Comparison of ENCODE assay signal across 1 cellular context in the genomic region with DNA sequence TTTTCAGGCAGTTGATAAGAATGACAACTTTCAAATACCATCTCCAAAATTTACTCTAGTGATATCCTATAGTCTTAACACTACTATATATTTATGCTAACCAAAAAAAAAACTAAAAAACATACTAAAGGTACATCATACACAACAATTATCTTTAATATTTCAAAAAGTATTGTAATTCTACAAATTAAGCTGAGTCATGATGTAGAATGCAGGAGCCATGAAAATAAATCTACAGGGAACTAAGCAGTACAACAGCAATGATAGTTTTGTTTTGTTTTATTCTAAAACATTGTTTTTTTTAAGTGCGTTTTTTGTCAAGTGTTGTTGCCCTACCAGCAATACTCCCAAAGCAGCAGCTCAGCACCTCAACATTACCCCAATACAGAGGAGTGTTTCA.
A peak's percentile ranks its signal among the peaks of the same experiment; 100 is the strongest.
TF ChIP-seq lines count a peak whose summit lies in the region.

No MANE protein-coding gene starts in this region.

TF ChIP-seq in H1, 55 proteins besides CTCF, POLR2A, EP300 and RAD21 (continued from another document):
- TF ChIP-seq CHD7 (IDR thresholded peaks at IDR 0.05; ENCODE audit: insufficient replicate concordance, low read length) (no peak), MAFK (IDR thresholded peaks at IDR 0.05; ENCODE audit: low read depth, low read length) (peak; percentile 9; the same call in 1 of the 2 replicates)
